Comparison of ENCODE assay signal across 2 cellular contexts in genomic region chr17:54947396-54947795, GRCh38.
TF ChIP-seq lines count a peak whose summit lies in the region.

No MANE protein-coding gene starts in this region.

TF ChIP-seq in GM23338, 12 proteins besides CTCF, POLR2A, EP300 and RAD21:
- TF ChIP-seq NANOG (IDR thresholded peaks at IDR 0.05; ENCODE audit: borderline replicate concordance) = no peak
- TF ChIP-seq JUNB (IDR thresholded peaks at IDR 0.05; ENCODE audit: unreplicated experiment) = no peak
- no peak for TF ChIP-seq POLR2AphosphoS5 (IDR thresholded peaks at IDR 0.05; ENCODE audit: low read depth)
- no peak for TF ChIP-seq STAT1 (IDR thresholded peaks at IDR 0.05; ENCODE audit: unreplicated experiment)
- TF ChIP-seq CREB1 (CRISPR knock-in tag; IDR thresholded peaks at IDR 0.05; ENCODE audit: low read depth) = no peak
- TF ChIP-seq ETS1 (IDR thresholded peaks at IDR 0.05) = no peak
- TF ChIP-seq EZH2 (IDR thresholded peaks at IDR 0.05; ENCODE audit: low read depth, unreplicated experiment) = no peak

TF ChIP-seq in GM12878, 131 proteins besides CTCF, POLR2A, EP300 and RAD21:
- TF ChIP-seq TCF7 (IDR thresholded peaks at IDR 0.05; ENCODE audit: borderline replicate concordance) (no peak), ATF3 (IDR thresholded peaks at IDR 0.05; ENCODE audit: borderline replicate concordance, extremely low read depth, low read depth, low read length) (no peak), SPI1 (IDR thresholded peaks at IDR 0.05; ENCODE audit: borderline replicate concordance, insufficient read depth, low read depth, low read length) (peak; percentile 22; the same call in 1 of the 2 replicates)
